Comparison of ENCODE assay signal across 14 cellular contexts in genomic region chrX:150219374-150220185, GRCh38.
DNase-seq lines count a peak whose midpoint lies in the region; ATAC-seq, FAIRE-seq and TF ChIP-seq lines count a peak whose summit lies in the region.
"Had no signal": no experiment of that assay in that cellular context is flagged by ENCODE, and none has a peak within 500 bp of the region (broad histone marks: within the 10 kb centered on the region; RNA-seq: fewer than 3 reads in every experiment).

No MANE protein-coding gene starts in this region.

- no peaks in the 10 kb centered on the region for H3K27me3 ChIP-seq in astrocyte (ENCODE audit: insufficient read depth, low read length)
- peaks cover 31% of the 10 kb centered on the region for H3K27me3 ChIP-seq in neural progenitor cell
- H3K27me3 ChIP-seq in tibial nerve: no peaks in the 10 kb centered on the region

- H3F3A ChIP-seq in neural progenitor cell (ENCODE audit: low read depth): peaks cover 7% of the 10 kb centered on the region

- no peak for TF ChIP-seq EP300 in tibial nerve (IDR thresholded peaks at IDR 0.05)

- no peak for TF ChIP-seq POLR2A in tibial nerve (IDR thresholded peaks at IDR 0.05)

- no peak overlapping the region for H3K9ac ChIP-seq in astrocyte (ENCODE audit: low read length)
- H3K9ac ChIP-seq in neural progenitor cell: no peak overlapping the region

- DNase-seq in EH (ENCODE audit: low read depth) (peak; percentile 39), HCEC 1CT (peak; percentile 69), astrocyte (ENCODE audit: low read depth) (peak; percentile 38), neural progenitor cell (ENCODE audit: low spot score) (peak; percentile 15), activated gamma-delta T cell (lab: John Stamatoyannopoulos, UW) (no peak), tibial nerve (ENCODE audit: low spot score in 2 of 2) (no peak), cerebellar cortex (ENCODE audit: low spot score) (no peak)
- DNase-seq: central memory CD4-positive, alpha-beta T cell; foreskin melanocyte; NCI-H774; T-helper 9 cell had no signal

- no peak overlapping the region for H3K4me3 Mint-ChIP-seq in astrocyte (ENCODE audit: unreplicated experiment)
- no peak overlapping the region for H3K4me3 Mint-ChIP-seq in neural progenitor cell

- no peak for ATAC-seq in HG02763 (IDR thresholded peaks at IDR 0.05; ENCODE audit: unreplicated experiment)

- no peaks in the 10 kb centered on the region for H4K20me1 ChIP-seq in astrocyte (ENCODE audit: insufficient read depth, low read length)
- no peaks in the 10 kb centered on the region for H4K20me1 ChIP-seq in neural progenitor cell (ENCODE audit: low read depth)

- H3K36me3 Mint-ChIP-seq in astrocyte (ENCODE audit: low read depth, unreplicated experiment) (no peaks in the 10 kb centered on the region), neural progenitor cell (no peaks in the 10 kb centered on the region)

- H2AFZ ChIP-seq in astrocyte (ENCODE audit: low read depth, low read length) (peak overlapping the region; percentile 41), neural progenitor cell (replicated peaks) (no peak overlapping the region)

- H3K27ac ChIP-seq in astrocyte (ENCODE audit: low read depth, low read length) (no peak overlapping the region), neural progenitor cell (no peak overlapping the region), tibial nerve (no peak overlapping the region)

- H3K4me2 ChIP-seq in astrocyte (ENCODE audit: low read length) (peak overlapping the region; percentile 46), neural progenitor cell (peak overlapping the region; percentile 58)

- H3K9me3 Mint-ChIP-seq in astrocyte (ENCODE audit: unreplicated experiment): no peaks in the 10 kb centered on the region
- peaks cover 17% of the 10 kb centered on the region for H3K9me3 Mint-ChIP-seq in neural progenitor cell

- H3K36me3 ChIP-seq in astrocyte (ENCODE audit: insufficient read depth, low read length) (no peaks in the 10 kb centered on the region), neural progenitor cell (no peaks in the 10 kb centered on the region), tibial nerve (no peaks in the 10 kb centered on the region)

- FAIRE-seq in astrocyte (lab: Jason Lieb, UNC): peak; percentile 65
- FAIRE-seq: D721Med had no signal

- H3K4me3 ChIP-seq in astrocyte (ENCODE audit: insufficient read depth, low read depth, low read length) (no peak overlapping the region), neural progenitor cell (peak overlapping the region; percentile 5), tibial nerve (no peak overlapping the region)
- H3K4me3 ChIP-seq: lung had no signal

- H3K9me3 ChIP-seq in astrocyte (ENCODE audit: insufficient read depth, low read depth, low read length) (no peaks in the 10 kb centered on the region), neural progenitor cell (ENCODE audit: low read depth) (no peaks in the 10 kb centered on the region), tibial nerve (no peaks in the 10 kb centered on the region)

- H3K79me2 ChIP-seq in astrocyte (ENCODE audit: insufficient read depth, low read length): no peaks in the 10 kb centered on the region
- H3K79me2 ChIP-seq in neural progenitor cell (ENCODE audit: low read depth): no peaks in the 10 kb centered on the region

- H3K4me1 Mint-ChIP-seq in astrocyte (ENCODE audit: low read depth, unreplicated experiment): peaks cover 4% of the 10 kb centered on the region
- peaks cover 4% of the 10 kb centered on the region for H3K4me1 Mint-ChIP-seq in neural progenitor cell

- TF ChIP-seq CTCF in astrocyte (IDR thresholded peaks at IDR 0.05; ENCODE audit: insufficient read depth, low read depth, low read length) (no peak), neural progenitor cell (IDR thresholded peaks at IDR 0.05) (no peak), tibial nerve (IDR thresholded peaks at IDR 0.05) (no peak)

- 56% methylated on average over 13 to 17 of the region's 17 CpGs for WGBS in tibial nerve, 2 donors

- H3K4me1 ChIP-seq in astrocyte (ENCODE audit: insufficient read depth, low read length) (peaks cover 2% of the 10 kb centered on the region), neural progenitor cell (peaks cover 5% of the 10 kb centered on the region), tibial nerve (no peaks in the 10 kb centered on the region)

- H3K27ac Mint-ChIP-seq in astrocyte (ENCODE audit: unreplicated experiment): peak overlapping the region; percentile 34
- H3K27ac Mint-ChIP-seq in neural progenitor cell: no peak overlapping the region

- H3K27me3 Mint-ChIP-seq in astrocyte (ENCODE audit: low read depth, unreplicated experiment) (peaks cover 13% of the 10 kb centered on the region), neural progenitor cell (ENCODE audit: insufficient read depth, low read depth) (peaks cover 5% of the 10 kb centered on the region)

Comparison
In these comparisons a context has a peak if more than half of its experiments do, and no peak if none do; other contexts are left out.
1. DNase-seq: peak in EH (single experiment), HCEC 1CT (single experiment), astrocyte (single experiment) and neural progenitor cell (single experiment); none in activated gamma-delta T cell (single experiment), tibial nerve (0 of 2) and cerebellar cortex (single experiment).